ENCODE assay signal across 1 cellular context in the genomic region with DNA sequence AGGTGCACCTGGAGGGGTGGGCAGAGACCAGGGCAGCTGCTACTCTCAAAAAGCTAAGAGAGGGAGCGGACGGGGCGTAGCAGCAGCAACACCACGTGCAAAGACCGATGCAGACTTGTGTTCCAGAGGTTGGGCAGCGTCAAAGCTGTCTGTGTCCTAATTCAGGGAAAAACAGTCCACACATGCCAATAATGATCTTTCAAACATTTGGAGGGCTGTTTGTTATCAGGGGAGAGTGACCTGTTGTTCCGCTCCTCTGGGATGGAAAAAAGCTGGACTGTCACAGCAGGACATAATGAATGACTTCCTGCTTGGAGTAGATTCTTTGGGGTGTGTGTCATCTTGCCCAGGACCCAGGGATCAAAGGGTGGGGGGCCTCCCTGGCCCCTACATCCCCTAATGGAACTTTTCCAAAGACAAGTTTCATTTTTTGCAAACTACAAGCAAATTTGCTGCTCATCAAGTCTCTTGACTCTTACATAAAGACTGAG.
TF ChIP-seq lines count a peak whose summit lies in the region.

No MANE protein-coding gene starts in this region.

TF ChIP-seq in HepG2, 621 proteins besides CTCF, POLR2A, EP300 and RAD21 (continued from another document and continues in another):
- TF ChIP-seq NR2F6 (IDR thresholded peaks at IDR 0.05) (no peak; the same call in 1 of the 2 replicates), NR2F6 (CRISPR knock-in tag; IDR thresholded peaks at IDR 0.05) (peak; percentile 50), ZNF143 (CRISPR knock-in tag; IDR thresholded peaks at IDR 0.05) (no peak), ZNF441 (CRISPR knock-in tag; IDR thresholded peaks at IDR 0.05; ENCODE audit: borderline replicate concordance) (0 out of 2 replicates have a peak, but pooled peaks have one; percentile 37), KAT8 (CRISPR knock-in tag; IDR thresholded peaks at IDR 0.05) (0 out of 2 replicates have a peak, but pooled peaks have one; percentile 37), PHF5A (CRISPR knock-in tag; IDR thresholded peaks at IDR 0.05; ENCODE audit: low read depth, unreplicated experiment) (no peak), MED13 (CRISPR knock-in tag; IDR thresholded peaks at IDR 0.05) (no peak), FOSL2 (CRISPR knock-in tag; IDR thresholded peaks at IDR 0.05) (peak; percentile 91), ELF1 (CRISPR knock-in tag; IDR thresholded peaks at IDR 0.05) (peak; percentile 47; the same call in 1 of the 2 replicates), RBAK (CRISPR knock-in tag; IDR thresholded peaks at IDR 0.05) (peak; percentile 79; the same call in 1 of the 2 replicates), ZNF282 (IDR thresholded peaks at IDR 0.05; ENCODE audit: partially characterized antibody) (no peak), ZGPAT (CRISPR knock-in tag; IDR thresholded peaks at IDR 0.05) (0 out of 2 replicates have a peak, but pooled peaks have one; percentile 22), LCORL (IDR thresholded peaks at IDR 0.05) (no peak), LCORL (CRISPR knock-in tag; IDR thresholded peaks at IDR 0.05) (0 out of 2 replicates have a peak, but pooled peaks have one; percentile 28), PPARG (CRISPR knock-in tag; conservative IDR thresholded peaks at IDR 0.05) (no peak), ZNF292 (CRISPR knock-in tag; IDR thresholded peaks at IDR 0.05; ENCODE audit: borderline replicate concordance, low read depth) (peak; percentile 58), ZNF256 (CRISPR knock-in tag; conservative IDR thresholded peaks at IDR 0.05) (no peak), ZNF563 (CRISPR knock-in tag; IDR thresholded peaks at IDR 0.05) (peak; percentile 39; the same call in 1 of the 2 replicates), ZNF17 (CRISPR knock-in tag; IDR thresholded peaks at IDR 0.05) (no peak), HMGA1 (CRISPR knock-in tag; conservative IDR thresholded peaks at IDR 0.05) (no peak), KDM5B (CRISPR knock-in tag; IDR thresholded peaks at IDR 0.05; ENCODE audit: borderline replicate concordance) (peak; percentile 61; the same call in 1 of the 2 replicates), MTA1 (CRISPR knock-in tag; IDR thresholded peaks at IDR 0.05; ENCODE audit: borderline replicate concordance) (no peak), ZNF672 (CRISPR knock-in tag; IDR thresholded peaks at IDR 0.05) (no peak), TFE3 (CRISPR knock-in tag; IDR thresholded peaks at IDR 0.05) (peak; percentile 26; the same call in 1 of the 2 replicates), ZKSCAN8 (CRISPR knock-in tag; IDR thresholded peaks at IDR 0.05; ENCODE audit: borderline replicate concordance) (peak; percentile 37; the same call in 1 of the 2 replicates), RARA (CRISPR knock-in tag; IDR thresholded peaks at IDR 0.05) (0 out of 2 replicates have a peak, but pooled peaks have one; percentile 35), PATZ1 (CRISPR knock-in tag; IDR thresholded peaks at IDR 0.05) (peak; percentile 56; the same call in 1 of the 2 replicates), THAP11 (CRISPR knock-in tag; IDR thresholded peaks at IDR 0.05) (no peak)
- TF ChIP-seq, protein P1, sequence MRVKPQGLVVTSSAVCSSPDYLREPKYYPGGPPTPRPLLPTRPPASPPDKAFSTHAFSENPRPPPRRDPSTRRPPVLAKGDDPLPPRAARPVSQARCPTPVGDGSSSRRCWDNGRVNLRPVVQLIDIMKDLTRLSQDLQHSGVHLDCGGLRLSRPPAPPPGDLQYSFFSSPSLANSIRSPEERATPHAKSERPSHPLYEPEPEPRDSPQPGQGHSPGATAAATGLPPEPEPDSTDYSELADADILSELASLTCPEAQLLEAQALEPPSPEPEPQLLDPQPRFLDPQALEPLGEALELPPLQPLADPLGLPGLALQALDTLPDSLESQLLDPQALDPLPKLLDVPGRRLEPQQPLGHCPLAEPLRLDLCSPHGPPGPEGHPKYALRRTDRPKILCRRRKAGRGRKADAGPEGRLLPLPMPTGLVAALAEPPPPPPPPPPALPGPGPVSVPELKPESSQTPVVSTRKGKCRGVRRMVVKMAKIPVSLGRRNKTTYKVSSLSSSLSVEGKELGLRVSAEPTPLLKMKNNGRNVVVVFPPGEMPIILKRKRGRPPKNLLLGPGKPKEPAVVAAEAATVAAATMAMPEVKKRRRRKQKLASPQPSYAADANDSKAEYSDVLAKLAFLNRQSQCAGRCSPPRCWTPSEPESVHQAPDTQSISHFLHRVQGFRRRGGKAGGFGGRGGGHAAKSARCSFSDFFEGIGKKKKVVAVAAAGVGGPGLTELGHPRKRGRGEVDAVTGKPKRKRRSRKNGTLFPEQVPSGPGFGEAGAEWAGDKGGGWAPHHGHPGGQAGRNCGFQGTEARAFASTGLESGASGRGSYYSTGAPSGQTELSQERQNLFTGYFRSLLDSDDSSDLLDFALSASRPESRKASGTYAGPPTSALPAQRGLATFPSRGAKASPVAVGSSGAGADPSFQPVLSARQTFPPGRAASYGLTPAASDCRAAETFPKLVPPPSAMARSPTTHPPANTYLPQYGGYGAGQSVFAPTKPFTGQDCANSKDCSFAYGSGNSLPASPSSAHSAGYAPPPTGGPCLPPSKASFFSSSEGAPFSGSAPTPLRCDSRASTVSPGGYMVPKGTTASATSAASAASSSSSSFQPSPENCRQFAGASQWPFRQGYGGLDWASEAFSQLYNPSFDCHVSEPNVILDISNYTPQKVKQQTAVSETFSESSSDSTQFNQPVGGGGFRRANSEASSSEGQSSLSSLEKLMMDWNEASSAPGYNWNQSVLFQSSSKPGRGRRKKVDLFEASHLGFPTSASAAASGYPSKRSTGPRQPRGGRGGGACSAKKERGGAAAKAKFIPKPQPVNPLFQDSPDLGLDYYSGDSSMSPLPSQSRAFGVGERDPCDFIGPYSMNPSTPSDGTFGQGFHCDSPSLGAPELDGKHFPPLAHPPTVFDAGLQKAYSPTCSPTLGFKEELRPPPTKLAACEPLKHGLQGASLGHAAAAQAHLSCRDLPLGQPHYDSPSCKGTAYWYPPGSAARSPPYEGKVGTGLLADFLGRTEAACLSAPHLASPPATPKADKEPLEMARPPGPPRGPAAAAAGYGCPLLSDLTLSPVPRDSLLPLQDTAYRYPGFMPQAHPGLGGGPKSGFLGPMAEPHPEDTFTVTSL (CRISPR knock-in tag; IDR thresholded peaks at IDR 0.05; ENCODE audit: borderline replicate concordance), result peak; percentile 35; the same call in 1 of the 2 replicates
- TF ChIP-seq, protein P2, sequence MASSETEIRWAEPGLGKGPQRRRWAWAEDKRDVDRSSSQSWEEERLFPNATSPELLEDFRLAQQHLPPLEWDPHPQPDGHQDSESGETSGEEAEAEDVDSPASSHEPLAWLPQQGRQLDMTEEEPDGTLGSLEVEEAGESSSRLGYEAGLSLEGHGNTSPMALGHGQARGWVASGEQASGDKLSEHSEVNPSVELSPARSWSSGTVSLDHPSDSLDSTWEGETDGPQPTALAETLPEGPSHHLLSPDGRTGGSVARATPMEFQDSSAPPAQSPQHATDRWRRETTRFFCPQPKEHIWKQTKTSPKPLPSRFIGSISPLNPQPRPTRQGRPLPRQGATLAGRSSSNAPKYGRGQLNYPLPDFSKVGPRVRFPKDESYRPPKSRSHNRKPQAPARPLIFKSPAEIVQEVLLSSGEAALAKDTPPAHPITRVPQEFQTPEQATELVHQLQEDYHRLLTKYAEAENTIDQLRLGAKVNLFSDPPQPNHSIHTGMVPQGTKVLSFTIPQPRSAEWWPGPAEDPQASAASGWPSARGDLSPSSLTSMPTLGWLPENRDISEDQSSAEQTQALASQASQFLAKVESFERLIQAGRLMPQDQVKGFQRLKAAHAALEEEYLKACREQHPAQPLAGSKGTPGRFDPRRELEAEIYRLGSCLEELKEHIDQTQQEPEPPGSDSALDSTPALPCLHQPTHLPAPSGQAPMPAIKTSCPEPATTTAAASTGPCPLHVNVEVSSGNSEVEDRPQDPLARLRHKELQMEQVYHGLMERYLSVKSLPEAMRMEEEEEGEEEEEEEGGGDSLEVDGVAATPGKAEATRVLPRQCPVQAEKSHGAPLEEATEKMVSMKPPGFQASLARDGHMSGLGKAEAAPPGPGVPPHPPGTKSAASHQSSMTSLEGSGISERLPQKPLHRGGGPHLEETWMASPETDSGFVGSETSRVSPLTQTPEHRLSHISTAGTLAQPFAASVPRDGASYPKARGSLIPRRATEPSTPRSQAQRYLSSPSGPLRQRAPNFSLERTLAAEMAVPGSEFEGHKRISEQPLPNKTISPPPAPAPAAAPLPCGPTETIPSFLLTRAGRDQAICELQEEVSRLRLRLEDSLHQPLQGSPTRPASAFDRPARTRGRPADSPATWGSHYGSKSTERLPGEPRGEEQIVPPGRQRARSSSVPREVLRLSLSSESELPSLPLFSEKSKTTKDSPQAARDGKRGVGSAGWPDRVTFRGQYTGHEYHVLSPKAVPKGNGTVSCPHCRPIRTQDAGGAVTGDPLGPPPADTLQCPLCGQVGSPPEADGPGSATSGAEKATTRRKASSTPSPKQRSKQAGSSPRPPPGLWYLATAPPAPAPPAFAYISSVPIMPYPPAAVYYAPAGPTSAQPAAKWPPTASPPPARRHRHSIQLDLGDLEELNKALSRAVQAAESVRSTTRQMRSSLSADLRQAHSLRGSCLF (CRISPR knock-in tag; IDR thresholded peaks at IDR 0.05; ENCODE audit: borderline replicate concordance), result no peak
- TF ChIP-seq, protein P3, sequence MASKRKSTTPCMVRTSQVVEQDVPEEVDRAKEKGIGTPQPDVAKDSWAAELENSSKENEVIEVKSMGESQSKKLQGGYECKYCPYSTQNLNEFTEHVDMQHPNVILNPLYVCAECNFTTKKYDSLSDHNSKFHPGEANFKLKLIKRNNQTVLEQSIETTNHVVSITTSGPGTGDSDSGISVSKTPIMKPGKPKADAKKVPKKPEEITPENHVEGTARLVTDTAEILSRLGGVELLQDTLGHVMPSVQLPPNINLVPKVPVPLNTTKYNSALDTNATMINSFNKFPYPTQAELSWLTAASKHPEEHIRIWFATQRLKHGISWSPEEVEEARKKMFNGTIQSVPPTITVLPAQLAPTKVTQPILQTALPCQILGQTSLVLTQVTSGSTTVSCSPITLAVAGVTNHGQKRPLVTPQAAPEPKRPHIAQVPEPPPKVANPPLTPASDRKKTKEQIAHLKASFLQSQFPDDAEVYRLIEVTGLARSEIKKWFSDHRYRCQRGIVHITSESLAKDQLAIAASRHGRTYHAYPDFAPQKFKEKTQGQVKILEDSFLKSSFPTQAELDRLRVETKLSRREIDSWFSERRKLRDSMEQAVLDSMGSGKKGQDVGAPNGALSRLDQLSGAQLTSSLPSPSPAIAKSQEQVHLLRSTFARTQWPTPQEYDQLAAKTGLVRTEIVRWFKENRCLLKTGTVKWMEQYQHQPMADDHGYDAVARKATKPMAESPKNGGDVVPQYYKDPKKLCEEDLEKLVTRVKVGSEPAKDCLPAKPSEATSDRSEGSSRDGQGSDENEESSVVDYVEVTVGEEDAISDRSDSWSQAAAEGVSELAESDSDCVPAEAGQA (IDR thresholded peaks at IDR 0.05; ENCODE audit: low read depth), result no peak
- TF ChIP-seq, protein P3 (CRISPR knock-in tag; IDR thresholded peaks at IDR 0.05; ENCODE audit: borderline replicate concordance), result no peak
